28 cellular contexts compared by ENCODE assay signal in genomic region chr1:36093226-36093625, GRCh38. TPM values are rescaled to one million over a fixed set of nuclear protein-coding genes. Genes with fewer than 3 reads are reported as not detected.
A peak's percentile ranks its signal among the peaks of the same experiment; 100 is the strongest.
DNase-seq lines count a peak whose midpoint lies in the region; ATAC-seq and TF ChIP-seq lines count a peak whose summit lies in the region.
"Had no signal": no experiment of that assay in that cellular context is flagged by ENCODE, and none has a peak within 500 bp of the region (broad histone marks: within the 10 kb centered on the region; RNA-seq: fewer than 3 reads in every experiment).

No MANE protein-coding gene starts in this region.

- H3K36me3 ChIP-seq in A673 (ENCODE audit: insufficient read depth, low read length, poor library complexity, severe bottlenecking) = peaks cover 62% of the 10 kb centered on the region
- peaks cover 16% of the 10 kb centered on the region for H3K36me3 ChIP-seq in mammary epithelial cell (ENCODE audit: insufficient read depth, low read length)
- peaks cover 44% of the 10 kb centered on the region for H3K36me3 ChIP-seq in brain microvascular endothelial cell (replicated peaks)
- H3K36me3 ChIP-seq in CD8-positive, alpha-beta T cell (ENCODE audit: insufficient read depth, low read length) = peaks cover 40% of the 10 kb centered on the region
- peaks cover 0 to 51% of the 10 kb centered on the region in 2 donors for H3K36me3 ChIP-seq in gastrocnemius medialis

- dilution Hi-C loops in mammary epithelial cell (cut with HindIII; ENCODE audit: low sequenced_read_pairs) = loop anchor here (5.0 kb wide), 1 partner anchor 189 kb away; no protein-coding TSS in a partner anchor

- H2AFZ ChIP-seq in mammary epithelial cell (ENCODE audit: low read depth, low read length) = no peak overlapping the region

- H3K27me3 ChIP-seq in A673 (replicated peaks; ENCODE audit: insufficient read depth, low read depth, low read length, poor library complexity) (no peaks in the 10 kb centered on the region), mammary epithelial cell (ENCODE audit: insufficient read depth, low read length) (no peaks in the 10 kb centered on the region), brain microvascular endothelial cell (replicated peaks) (no peaks in the 10 kb centered on the region), gastrocnemius medialis (no peaks in the 10 kb centered on the region)
- H3K27me3 ChIP-seq in CD8-positive, alpha-beta T cell (ENCODE audit: insufficient read depth, low read length) = no peaks in the 10 kb centered on the region
- H3K27me3 ChIP-seq: vagina had no signal

- H3K4me2 ChIP-seq in mammary epithelial cell (ENCODE audit: insufficient read depth, low read depth, low read length) = no peak overlapping the region
- H3K4me2 ChIP-seq: SK-N-SH had no signal

- no peaks in the 10 kb centered on the region for H4K20me1 ChIP-seq in mammary epithelial cell (ENCODE audit: insufficient read depth, low read length)

- whole genome bisulfite sequencing in mammary epithelial cell (ENCODE audit: low coverage, missing lambda C conversion rate) = 76% methylated on average over 7 of the region's 7 CpGs

- in situ Hi-C loops in mammary epithelial cell (cut with MboI; ENCODE audit: low sequenced_read_pairs in 2 of 2) (loop anchor here in 1 of 2 donors (10.0 kb wide), 1 partner anchor 92 kb away; no protein-coding TSS in a partner anchor), brain microvascular endothelial cell (cut with HindIII; ENCODE audit: low pct_ligation_motif_present, low sequenced_read_pairs) (no loop called here), gastrocnemius medialis (cut with MboI; ENCODE audit: low sequenced_read_pairs in 4 of 4) (loop anchor here in 2 of 4 donors (10.0 kb wide), 3 partner anchors 52 to 322 kb away; partner anchors contain the start of gene TRAPPC3 (in 1 of the 2))

- H3K4me3 ChIP-seq in A673 (ENCODE audit: low read depth, low read length, poor library complexity, severe bottlenecking) (no peak overlapping the region), mammary epithelial cell (replicated peaks in 1 of 3; ENCODE audit: insufficient read depth in 1 of 3, low read depth in 2 of 3, low read length in 3 of 3) (no peak overlapping the region), brain microvascular endothelial cell (ENCODE audit: low read depth, low read length) (no peak overlapping the region), gastrocnemius medialis (no peak overlapping the region)
- no peak overlapping the region for H3K4me3 ChIP-seq in CD8-positive, alpha-beta T cell (ENCODE audit: low read depth, low read length)
- H3K4me3 ChIP-seq: K562, thoracic aorta, vagina had no signal

- peaks cover 49% of the 10 kb centered on the region for H3K36me3 Mint-ChIP-seq in CD8-positive, alpha-beta T cell
- H3K36me3 Mint-ChIP-seq: immature natural killer cell, naive B cell had no signal

- POLR2A ChIA-PET in A673 (lab: Charles Lee; ENCODE audit: low non-redundant PET) = no interaction called here
- POLR2A ChIA-PET in CD8-positive, alpha-beta T cell (lab: Charles Lee) = interaction anchor here (1.4 kb wide), 1 partner anchor 56 kb away, joined by 3 read pairs; no protein-coding TSS in a partner anchor

- H3K4me1 ChIP-seq in A673 (ENCODE audit: insufficient read depth, low read length, poor library complexity, severe bottlenecking) (peaks cover 7% of the 10 kb centered on the region), mammary epithelial cell (ENCODE audit: insufficient read depth, low read length) (peaks cover 13% of the 10 kb centered on the region), gastrocnemius medialis (peaks cover 16 to 23% of the 10 kb centered on the region in 2 donors)
- H3K4me1 ChIP-seq in CD8-positive, alpha-beta T cell (ENCODE audit: insufficient read depth, low read length) = peaks cover 19% of the 10 kb centered on the region

- BruUV-seq in A673 (replicated peaks; lab: Mats Ljungman, UMichigan) (TSS peak; percentile 7), mammary epithelial cell (replicated peaks; lab: Mats Ljungman, UMichigan) (TSS peak; percentile 15)

- no peak overlapping the region for H3K4me3 Mint-ChIP-seq in CD8-positive, alpha-beta T cell
- H3K4me3 Mint-ChIP-seq: activated CD4-positive, alpha-beta T cell treated with anti-CD3 and anti-CD28 coated beads for 36 hours; activated naive CD4-positive, alpha-beta T cell treated with anti-CD3 and anti-CD28 coated beads for 36 hours; activated T-cell treated with anti-CD3 and anti-CD28 coated beads, Interleukin-2, amount 50 U/mL, for 72 hours; immature natural killer cell; mesothelial cell of epicardium; T-helper 1 cell treated with Interleukin-12 subunit alpha and Interleukin-12 subunit beta and Interleukin-4 antibody, amounts not matched to agents 30 μg/mL and 1 μg/mL, for 36 hours had no signal

- H3K79me2 ChIP-seq in mammary epithelial cell (ENCODE audit: insufficient read depth, low read length) = peaks cover 45% of the 10 kb centered on the region

- ATAC-seq in sciatic nerve (no peak), gastrocnemius medialis (no peak)
- no peak for ATAC-seq in CD8-positive, alpha-beta T cell
- ATAC-seq: activated CD4-positive, alpha-beta T cell treated with anti-CD3 and anti-CD28 coated beads for 36 hours; activated T-cell treated with anti-CD3 and anti-CD28 coated beads, Interleukin-2, amount 50 U/mL, for 72 hours; K562; left lobe of liver had no signal

- no peak overlapping the region for H3K9ac ChIP-seq in mammary epithelial cell (ENCODE audit: insufficient read depth, low read length)
- H3K9ac ChIP-seq: SK-N-SH had no signal

- H3K9me3 Mint-ChIP-seq in CD8-positive, alpha-beta T cell = no peaks in the 10 kb centered on the region
- H3K9me3 Mint-ChIP-seq: activated naive CD4-positive, alpha-beta T cell treated with anti-CD3 and anti-CD28 coated beads for 36 hours; activated T-cell treated with anti-CD3 and anti-CD28 coated beads, Interleukin-2, amount 50 U/mL, for 72 hours; CD8-positive, alpha-beta memory T cell; immature natural killer cell; mesothelial cell of epicardium; naive B cell; T-helper 1 cell treated with Interleukin-12 subunit alpha and Interleukin-12 subunit beta and Interleukin-4 antibody, amounts not matched to agents 30 μg/mL and 1 μg/mL, for 36 hours had no signal

- no peaks in the 10 kb centered on the region for H3K27me3 Mint-ChIP-seq in CD8-positive, alpha-beta T cell (ENCODE audit: low read depth)
- H3K27me3 Mint-ChIP-seq: activated CD4-positive, alpha-beta T cell treated with anti-CD3 and anti-CD28 coated beads for 36 hours; CD8-positive, alpha-beta memory T cell; naive B cell had no signal

- no peak overlapping the region for H3K27ac Mint-ChIP-seq in CD8-positive, alpha-beta T cell
- H3K27ac Mint-ChIP-seq: activated CD4-positive, alpha-beta T cell treated with anti-CD3 and anti-CD28 coated beads for 36 hours; mesothelial cell of epicardium; T-helper 1 cell treated with Interleukin-12 subunit alpha and Interleukin-12 subunit beta and Interleukin-4 antibody, amounts not matched to agents 30 μg/mL and 1 μg/mL, for 36 hours had no signal

- H3K27ac ChIP-seq in A673 (ENCODE audit: low read depth, low read length, poor library complexity, severe bottlenecking) (no peak overlapping the region), mammary epithelial cell (ENCODE audit: insufficient read depth, low read depth, low read length) (no peak overlapping the region), brain microvascular endothelial cell (no peak overlapping the region), gastrocnemius medialis (no peak overlapping the region)
- no peak overlapping the region for H3K27ac ChIP-seq in CD8-positive, alpha-beta T cell (ENCODE audit: low read depth, low read length)
- H3K27ac ChIP-seq: 22Rv1, thoracic aorta, vagina had no signal

- H3K9me3 ChIP-seq in A673 (ENCODE audit: low read depth, low read length, poor library complexity, severe bottlenecking) = no peaks in the 10 kb centered on the region
- no peaks in the 10 kb centered on the region for H3K9me3 ChIP-seq in mammary epithelial cell (replicated peaks; ENCODE audit: insufficient read depth, low read length)
- H3K9me3 ChIP-seq in CD8-positive, alpha-beta T cell (ENCODE audit: low read length) = no peaks in the 10 kb centered on the region
- no peaks in the 10 kb centered on the region for H3K9me3 ChIP-seq in gastrocnemius medialis
- H3K9me3 ChIP-seq: SK-N-SH, thoracic aorta, vagina had no signal

- H3K4me1 Mint-ChIP-seq in CD8-positive, alpha-beta T cell (ENCODE audit: low read depth) = peaks cover 18% of the 10 kb centered on the region

- intact Hi-C loops in A673 (cut with micrococcal nuclease; ENCODE audit: unreplicated experiment) (no loop called here), mammary epithelial cell (cut with micrococcal nuclease) (no loop called here), sciatic nerve (cut with DNase I) (no loop called here), gastrocnemius medialis (cut with DNase I; ENCODE audit: low total_unique reads) (loop anchor here (10.0 kb wide), 1 partner anchor 192 kb away; no protein-coding TSS in a partner anchor)
- intact Hi-C loops in CD8-positive, alpha-beta T cell (cut with DNase I, micrococcal nuclease) = no loop called here

- TF ChIP-seq CTCF in A673 (conservative IDR thresholded peaks at IDR 0.05; ENCODE audit: low read depth, low read length) (no peak), mammary epithelial cell (conservative IDR thresholded peaks at IDR 0.05 in 1 of 2, IDR thresholded peaks at IDR 0.05 in 1 of 2; ENCODE audit: extremely low read depth in 1 of 2, insufficient read depth in 1 of 2, low read depth in 1 of 2, low read length in 2 of 2) (no peak), brain microvascular endothelial cell (IDR thresholded peaks at IDR 0.05; ENCODE audit: low read depth, low read length, missing control alignments) (no peak), gastrocnemius medialis (IDR thresholded peaks at IDR 0.05 in 4 of 5, conservative IDR thresholded peaks at IDR 0.05 in 1 of 5) (no peak)
- no peak for TF ChIP-seq CTCF in CD8-positive, alpha-beta T cell (IDR thresholded peaks at IDR 0.05)

- TF ChIP-seq POLR2A in gastrocnemius medialis (IDR thresholded peaks at IDR 0.05) = no peak

- DNase-seq in DMS 273 (lab: John Stamatoyannopoulos, UW; ENCODE audit: unreplicated experiment) = peak; percentile 26
- DNase-seq in DMS 273 treated with DMSO at 0.1 percent for 48 hours (lab: John Stamatoyannopoulos, UW) = no peak
- DNase-seq in A673 (ENCODE audit: low spot score) = no peak
- DNase-seq in mammary epithelial cell = no peak
- peak; percentile 57 for DNase-seq in sciatic nerve (ENCODE audit: low spot score)
- no peak for DNase-seq in brain microvascular endothelial cell
- no peak for DNase-seq in CD8-positive, alpha-beta T cell
- no peak for DNase-seq in gastrocnemius medialis
- DNase-seq: activated CD4-positive, alpha-beta T cell treated with anti-CD3 and anti-CD28 coated beads for 36 hours; activated naive CD4-positive, alpha-beta T cell treated with anti-CD3 and anti-CD28 coated beads for 36 hours; activated T-cell treated with anti-CD3 and anti-CD28 coated beads, Interleukin-2, amount 50 U/mL, for 72 hours; CD8-positive, alpha-beta memory T cell; DMS153; immature natural killer cell; naive B cell; OCI-M1; stimulated activated CD4-positive, alpha-beta T cell treated with anti-CD3 and anti-CD28 coated beads, Interleukin-2, amount 100 ng/mL, for 48 hours had no signal

- CTCF ChIA-PET in A673 (lab: Charles Lee) = no interaction called here
- CTCF ChIA-PET in mammary epithelial cell (lab: Charles Lee; ENCODE audit: low non-redundant PET) = no interaction called here
- CTCF ChIA-PET in CD8-positive, alpha-beta T cell (lab: Charles Lee) = interaction anchor here (0.6 to 19.5 kb wide), 4 partner anchors 41 to 208 kb away, joined by 3 to 372 read pairs (median 4); no protein-coding TSS in a partner anchor

RNA-seq across cellular contexts. Expression of gene ADPRS, which starts 4.5 kb away (rescaled TPM):
- 34.2 and 37.2 TPM in 2 replicates for total RNA-seq in A673 (2021)
- total RNA-seq in mammary epithelial cell = 10 to 100 TPM; 33.7 to 34.3 TPM
- polyA plus RNA-seq in mammary epithelial cell = 50.7 TPM
- 8.3 TPM for polyA minus RNA-seq in mammary epithelial cell
- total RNA-seq in sciatic nerve = 25.0 TPM
- total RNA-seq in CD8-positive, alpha-beta T cell = 10 to 100 TPM; 26.2 to 26.7 TPM
- 10 to 100 TPM; 46.7 to 67.3 (median 54.0) TPM for total RNA-seq in gastrocnemius medialis

RNA-seq across cellular contexts. Expression of gene TEKT2, which starts 9.3 kb away (rescaled TPM):
- 2.8 and 4.6 TPM in 2 replicates for total RNA-seq in A673 (2021)
- not detected for total RNA-seq in mammary epithelial cell
- polyA plus RNA-seq in mammary epithelial cell = not detected
- polyA minus RNA-seq in mammary epithelial cell = not detected
- total RNA-seq in sciatic nerve = 0.98 TPM
- total RNA-seq in CD8-positive, alpha-beta T cell = under 1 TPM; 0.35 to 0.47 TPM
- total RNA-seq in gastrocnemius medialis = not detected
- total RNA-seq: activated naive CD4-positive, alpha-beta T cell treated with anti-CD3 and anti-CD28 coated beads for 36 hours; cardiac septum; CD8-positive, alpha-beta memory T cell; left lobe of liver; M059J; NCI-H460; thoracic aorta; vagina had no signal
- polyA plus RNA-seq: CD8-positive, alpha-beta memory T cell; immature natural killer cell had no signal

RNA-seq across cellular contexts. Expression of gene COL8A2, which starts 31.8 kb away (rescaled TPM):
- 0.22 and 0.24 TPM in 2 replicates for total RNA-seq in A673 (2021)
- 10 to 100 TPM in 1 of 2 donors, under 1 TPM in 1; 0.94 to 13.3 TPM for total RNA-seq in mammary epithelial cell
- 0.28 TPM for polyA plus RNA-seq in mammary epithelial cell
- polyA minus RNA-seq in mammary epithelial cell = not detected
- 47.3 TPM for total RNA-seq in sciatic nerve
- under 1 TPM in 1 of 2 experiments, not detected in 1; 0.08 TPM for total RNA-seq in CD8-positive, alpha-beta T cell
- 1 to 10 TPM in 1 of 4 donors, under 1 TPM in 3; 0.61 to 1.6 (median 0.81) TPM for total RNA-seq in gastrocnemius medialis
- polyA plus RNA-seq: CD8-positive, alpha-beta memory T cell had no signal

RNA-seq across cellular contexts. Expression of gene TRAPPC3, which starts 56.1 kb away (rescaled TPM):
- total RNA-seq in A673 (2021) = 86.5 and 86.6 TPM in 2 replicates
- 10 to 100 TPM; 73.2 to 96.5 TPM for total RNA-seq in mammary epithelial cell
- 107 TPM for polyA plus RNA-seq in mammary epithelial cell
- polyA minus RNA-seq in mammary epithelial cell = 41.7 TPM
- 46.8 TPM for total RNA-seq in sciatic nerve
- total RNA-seq in CD8-positive, alpha-beta T cell = 10 to 100 TPM; 18.4 to 21.6 TPM
- 10 to 100 TPM; 57.5 to 72.4 (median 63.5) TPM for total RNA-seq in gastrocnemius medialis

Comparison
In these comparisons a context has a peak if more than half of its experiments do, and no peak if none do; other contexts are left out.
1. DNase-seq: peak in DMS 273 (single experiment) and sciatic nerve (single experiment); none in DMS 273 treated with DMSO at 0.1 percent for 48 hours (single experiment), A673 (single experiment), mammary epithelial cell (single experiment), brain microvascular endothelial cell (single experiment), CD8-positive, alpha-beta T cell (0 of 7) and gastrocnemius medialis (0 of 2).